ENCODE assay signal across 1 cellular context in genomic region chr1:225843426-225843795, GRCh38.
TF ChIP-seq lines count a peak whose summit lies in the region.

No MANE protein-coding gene starts in this region.

TF ChIP-seq in IMR-90, 13 proteins besides CTCF, POLR2A, EP300 and RAD21:
- TF ChIP-seq FOS (IDR thresholded peaks at IDR 0.05; ENCODE audit: low read depth, low read length) (no peak), MXI1 (IDR thresholded peaks at IDR 0.05; ENCODE audit: borderline replicate concordance, low read depth, low read length) (no peak), MAZ (IDR thresholded peaks at IDR 0.05; ENCODE audit: borderline replicate concordance, low read depth, low read length) (no peak), ELK1 (IDR thresholded peaks at IDR 0.05; ENCODE audit: borderline replicate concordance, low read depth, low read length) (no peak), SMC3 (IDR thresholded peaks at IDR 0.05; ENCODE audit: low read depth, low read length) (no peak), BHLHE40 (IDR thresholded peaks at IDR 0.05; ENCODE audit: low read depth, low read length) (no peak), RFX5 (IDR thresholded peaks at IDR 0.05; ENCODE audit: low read depth, low read length) (no peak), RCOR1 (IDR thresholded peaks at IDR 0.05; ENCODE audit: insufficient replicate concordance, low read length) (no peak), USF2 (IDR thresholded peaks at IDR 0.05; ENCODE audit: low read depth, low read length) (no peak), CHD1 (IDR thresholded peaks at IDR 0.05; ENCODE audit: low read depth, low read length) (no peak), CEBPB (IDR thresholded peaks at IDR 0.05; ENCODE audit: low read depth, low read length) (no peak), NFE2L2 (IDR thresholded peaks at IDR 0.05; ENCODE audit: low read depth, low read length) (no peak), MAFK (IDR thresholded peaks at IDR 0.05; ENCODE audit: low read depth, low read length) (no peak)
TF ChIP-seq in IMR-90: peak in this region for 0.
